Comparison of ENCODE assay signal across 24 cellular contexts in genomic region chr3:13620776-13621365, GRCh38.
A peak's percentile ranks its signal among the peaks of the same experiment; 100 is the strongest.
DNase-seq lines count a peak whose midpoint lies in the region; ATAC-seq, FAIRE-seq and TF ChIP-seq lines count a peak whose summit lies in the region.
"Had no signal": no experiment of that assay in that cellular context is flagged by ENCODE, and none has a peak within 500 bp of the region (broad histone marks: within the 10 kb centered on the region; RNA-seq: fewer than 3 reads in every experiment).

No MANE protein-coding gene starts in this region.

- BruUV-seq in Calu3 (replicated peaks; lab: Mats Ljungman, UMichigan), result no TSS peak

- 90 to 93% (median 92%) methylated on average over 8 to 12 of the region's 12 CpGs for WGBS in spleen, 5 donors

- CTCF ChIA-PET in activated CD8-positive, alpha-beta memory T cell treated with anti-CD3 and anti-CD28 coated beads, Interleukin-2, amount 10 ng/mL, durations not matched to agents 7 days and 5 days (lab: Charles Lee), result no interaction called here
- CTCF ChIA-PET in Calu3 (lab: Charles Lee), result no interaction called here

- intact Hi-C loops in kidney (cut with DNase I), result no loop called here
- intact Hi-C loops in spleen (cut with DNase I; ENCODE audit: low total_unique reads), result no loop called here
- intact Hi-C loops in Calu3 (cut with micrococcal nuclease; ENCODE audit: unreplicated experiment), result no loop called here

- H3K27ac ChIP-seq in VCaP (peak overlapping the region; percentile 77; the same call in 1 of the 2 replicates), kidney (ENCODE audit: low read depth in 2 of 2, low read length in 2 of 2) (no peak overlapping the region), spleen (peak overlapping the region in 3 of 8 donors; percentile 17 to 56 (median 31))
- H3K27ac ChIP-seq: 22Rv1, GM23248, SJCRH30 had no signal

- no peaks in the 10 kb centered on the region for H3K27me3 Mint-ChIP-seq in activated CD8-positive, alpha-beta memory T cell treated with anti-CD3 and anti-CD28 coated beads, Interleukin-2, amount 10 ng/mL, durations not matched to agents 7 days and 5 days
- H3K27me3 Mint-ChIP-seq in Calu3 (ENCODE audit: unreplicated experiment) (peaks cover 37% of the 10 kb centered on the region), endothelial cell (ENCODE audit: unreplicated experiment) (peaks cover 9% of the 10 kb centered on the region)
- H3K27me3 Mint-ChIP-seq: CD4-positive, CD25-positive, alpha-beta regulatory T cell had no signal

- DNase-seq in activated CD8-positive, alpha-beta memory T cell treated with anti-CD3 and anti-CD28 coated beads, Interleukin-2, amount 10 ng/mL, durations not matched to agents 7 days and 5 days, result no peak
- DNase-seq in activated CD8-positive, alpha-beta memory T cell treated with anti-CD3 and anti-CD28 coated beads, Interleukin-2, amount 50 U/mL, for 48 hours, result no peak
- DNase-seq in kidney (peak; percentile 61), spleen (peak; percentile 42), Calu3 (no peak), endothelial cell (ENCODE audit: low spot score) (no peak), NCI-H69 (lab: John Stamatoyannopoulos, UW) (no peak)
- DNase-seq: AML-193, Caco-2, EL, GM23248, HCEC 1CT, KG1, NCI-H1417, NCI-H187, NCI-H2107, NCI-H226, NCI-H524, SJCRH30 had no signal

- no peaks in the 10 kb centered on the region for H3K4me1 Mint-ChIP-seq in activated CD8-positive, alpha-beta memory T cell treated with anti-CD3 and anti-CD28 coated beads, Interleukin-2, amount 10 ng/mL, durations not matched to agents 7 days and 5 days
- peaks cover 9% of the 10 kb centered on the region for H3K4me1 Mint-ChIP-seq in Calu3 (ENCODE audit: low read depth, unreplicated experiment)
- H3K4me1 Mint-ChIP-seq in endothelial cell (ENCODE audit: unreplicated experiment), result no peaks in the 10 kb centered on the region
- H3K4me1 Mint-ChIP-seq: CD4-positive, CD25-positive, alpha-beta regulatory T cell had no signal

- H3K9me3 ChIP-seq in kidney (ENCODE audit: control insufficient read depth in 1 of 2, low read length in 2 of 2) (no peaks in the 10 kb centered on the region), spleen (no peaks in the 10 kb centered on the region)
- H3K9me3 ChIP-seq: Caco-2, SJCRH30 had no signal

- H3K27ac Mint-ChIP-seq in activated CD8-positive, alpha-beta memory T cell treated with anti-CD3 and anti-CD28 coated beads, Interleukin-2, amount 10 ng/mL, durations not matched to agents 7 days and 5 days, result peak overlapping the region; percentile 66
- H3K27ac Mint-ChIP-seq in Calu3 (ENCODE audit: unreplicated experiment), result no peak overlapping the region
- no peak overlapping the region for H3K27ac Mint-ChIP-seq in endothelial cell (ENCODE audit: unreplicated experiment)

- TF ChIP-seq POLR2A in spleen (IDR thresholded peaks at IDR 0.05), result no peak

- no peaks in the 10 kb centered on the region for H3K36me3 Mint-ChIP-seq in activated CD8-positive, alpha-beta memory T cell treated with anti-CD3 and anti-CD28 coated beads, Interleukin-2, amount 10 ng/mL, durations not matched to agents 7 days and 5 days
- H3K36me3 Mint-ChIP-seq in Calu3 (ENCODE audit: insufficient read depth, unreplicated experiment) (no peaks in the 10 kb centered on the region), endothelial cell (ENCODE audit: low read depth, unreplicated experiment) (peaks cover 7% of the 10 kb centered on the region)
- H3K36me3 Mint-ChIP-seq: CD4-positive, CD25-positive, alpha-beta regulatory T cell had no signal

- H3K4me1 ChIP-seq in kidney (ENCODE audit: control insufficient read depth in 1 of 2, insufficient read depth in 1 of 2, low read depth in 1 of 2, low read length in 2 of 2) (no peaks in the 10 kb centered on the region), spleen (peaks cover 0 to 7% (median 0%) of the 10 kb centered on the region in 6 donors)
- H3K4me1 ChIP-seq: SJCRH30 had no signal

- no peak overlapping the region for H3K4me3 Mint-ChIP-seq in activated CD8-positive, alpha-beta memory T cell treated with anti-CD3 and anti-CD28 coated beads, Interleukin-2, amount 10 ng/mL, durations not matched to agents 7 days and 5 days
- H3K4me3 Mint-ChIP-seq in Calu3 (ENCODE audit: low read depth, unreplicated experiment) (no peak overlapping the region), endothelial cell (ENCODE audit: unreplicated experiment) (no peak overlapping the region)

- no peaks in the 10 kb centered on the region for H3K27me3 ChIP-seq in spleen (replicated peaks in 1 of 7)

- no peaks in the 10 kb centered on the region for H3K9me3 Mint-ChIP-seq in activated CD8-positive, alpha-beta memory T cell treated with anti-CD3 and anti-CD28 coated beads, Interleukin-2, amount 10 ng/mL, durations not matched to agents 7 days and 5 days (ENCODE audit: low read depth)
- H3K9me3 Mint-ChIP-seq in Calu3 (ENCODE audit: low read depth, unreplicated experiment) (peaks cover 5% of the 10 kb centered on the region), endothelial cell (ENCODE audit: unreplicated experiment) (no peaks in the 10 kb centered on the region)

- TF ChIP-seq CTCF in VCaP (conservative IDR thresholded peaks at IDR 0.05) (no peak), kidney (IDR thresholded peaks at IDR 0.05; ENCODE audit: borderline replicate concordance, extremely low read depth, insufficient read depth) (no peak), spleen (IDR thresholded peaks at IDR 0.05 in 8 of 11, conservative IDR thresholded peaks at IDR 0.05 in 3 of 11) (no peak), Calu3 (IDR thresholded peaks at IDR 0.05; ENCODE audit: unreplicated experiment) (no peak), endothelial cell (IDR thresholded peaks at IDR 0.05; ENCODE audit: unreplicated experiment) (no peak)

- no peak overlapping the region for H3K9ac ChIP-seq in kidney (ENCODE audit: low read length in 2 of 2)
- H3K9ac ChIP-seq: GM23248 had no signal

- H3K36me3 ChIP-seq in kidney (ENCODE audit: control insufficient read depth in 1 of 2, insufficient read depth in 2 of 2, low read length in 2 of 2) (no peaks in the 10 kb centered on the region), spleen (peaks cover 0 to 4% (median 0%) of the 10 kb centered on the region in 6 donors)
- H3K36me3 ChIP-seq: SJCRH30 had no signal

- H3K4me3 ChIP-seq in kidney (ENCODE audit: low read length in 2 of 2) (no peak overlapping the region), spleen (no peak overlapping the region)
- H3K4me3 ChIP-seq: GM23248, SJCRH30 had no signal

- no peak for FAIRE-seq in kidney (lab: Jason Lieb, UNC)
- FAIRE-seq: GM12891, HepG2 had no signal

- ATAC-seq in activated CD8-positive, alpha-beta memory T cell treated with anti-CD3 and anti-CD28 coated beads, Interleukin-2, amount 10 ng/mL, durations not matched to agents 7 days and 5 days, result no peak
- ATAC-seq: HepG2 had no signal

Comparison
In these comparisons a context has a peak if more than half of its experiments do, and no peak if none do; other contexts are left out.
1. DNase-seq: peak in kidney (single experiment) and spleen (single experiment); none in activated CD8-positive, alpha-beta memory T cell treated with anti-CD3 and anti-CD28 coated beads, Interleukin-2, amount 10 ng/mL, durations not matched to agents 7 days and 5 days (single experiment), activated CD8-positive, alpha-beta memory T cell treated with anti-CD3 and anti-CD28 coated beads, Interleukin-2, amount 50 U/mL, for 48 hours (single experiment), Calu3 (single experiment), endothelial cell (single experiment) and NCI-H69 (single experiment).